In the genomic region with DNA sequence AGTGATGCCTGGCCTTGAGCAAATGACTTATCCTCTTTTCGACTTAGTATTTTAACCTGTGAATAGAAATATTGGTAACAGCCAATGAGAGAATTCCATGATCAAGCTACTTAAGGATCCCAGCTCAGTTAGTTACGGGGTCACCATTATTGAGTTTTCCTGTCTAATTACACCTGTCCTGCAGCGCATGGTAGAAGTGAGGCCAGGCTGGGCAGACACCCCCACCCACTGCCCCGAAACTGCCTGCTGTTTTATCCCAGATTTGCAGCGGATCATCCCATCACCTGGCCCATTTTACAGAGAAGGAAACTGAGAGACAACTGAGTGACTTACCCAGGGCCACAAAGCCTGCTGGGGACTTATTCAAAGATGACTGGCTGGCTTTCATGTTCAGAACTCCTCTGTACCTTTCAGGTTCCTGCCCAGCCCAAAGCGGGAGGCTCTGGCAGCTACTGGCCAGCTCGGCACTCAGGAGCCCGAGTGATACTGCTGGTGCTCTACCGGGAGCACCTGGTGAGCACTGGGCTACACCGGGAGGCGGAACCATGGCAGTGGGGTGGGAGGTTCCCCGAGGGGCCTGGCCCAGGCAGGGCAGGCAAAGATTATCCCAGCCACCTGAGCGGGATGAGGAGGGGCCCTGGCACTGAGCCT, we compare ENCODE assay signal across 1 cellular context.
TF ChIP-seq lines count a peak whose summit lies in the region.

No MANE protein-coding gene starts in this region.

TF ChIP-seq in endothelial cell of umbilical vein, 7 proteins besides CTCF, POLR2A, EP300 and RAD21:
- TF ChIP-seq MYC (IDR thresholded peaks at IDR 0.05; ENCODE audit: low read depth, low read length) (no peak), GATA2 (IDR thresholded peaks at IDR 0.05; ENCODE audit: insufficient read depth, insufficient read length, low read depth, low read length) (no peak), EZH2 (IDR thresholded peaks at IDR 0.05; ENCODE audit: borderline replicate concordance, low read depth, low read length, severe bottlenecking) (no peak), JUN (IDR thresholded peaks at IDR 0.05; ENCODE audit: borderline replicate concordance, insufficient read depth, insufficient read length, low read depth) (no peak), MAX (IDR thresholded peaks at IDR 0.05; ENCODE audit: insufficient read depth, insufficient read length) (no peak), FOS (IDR thresholded peaks at IDR 0.05; ENCODE audit: borderline replicate concordance, insufficient read depth, low read length) (no peak), POLR2AphosphoS5 (IDR thresholded peaks at IDR 0.05; ENCODE audit: insufficient read depth, low read depth, low read length) (no peak)
